8 cellular contexts compared by ENCODE assay signal in genomic region chr17:15436399-15437369, GRCh38. TPM values are rescaled to one million over a fixed set of nuclear protein-coding genes. Genes with fewer than 3 reads are reported as not detected.
A peak's percentile ranks its signal among the peaks of the same experiment; 100 is the strongest.
DNase-seq lines count a peak whose midpoint lies in the region; ATAC-seq and TF ChIP-seq lines count a peak whose summit lies in the region.

No MANE protein-coding gene starts in this region.

- peak; percentile 61 for TF ChIP-seq CTCF in retinal pigment epithelial cell (conservative IDR thresholded peaks at IDR 0.05; ENCODE audit: low read depth, low read length)

- no peak overlapping the region for H3K4me3 ChIP-seq in retinal pigment epithelial cell (ENCODE audit: low read length)

- intact Hi-C loops in left cardiac atrium (cut with DNase I) = loop anchor here in 1 of 2 donors (5.0 kb wide), 1 partner anchor 66 kb away; no protein-coding TSS in a partner anchor

- peak; percentile 23 to 66 for ATAC-seq in left cardiac atrium
- ATAC-seq in GM21717 (IDR thresholded peaks at IDR 0.05; ENCODE audit: unreplicated experiment) = no peak
- ATAC-seq in GM18868 (IDR thresholded peaks at IDR 0.05; ENCODE audit: unreplicated experiment) = no peak

- DNase-seq in activated T-cell treated with anti-CD3 and anti-CD28 coated beads for 48 hours (ENCODE audit: low read depth) = peak; percentile 1
- DNase-seq in activated T-cell treated with anti-CD3 and anti-CD28 coated beads for 4 hours = no peak
- DNase-seq in NCI-H226 = peak; percentile 38
- peak; percentile 13 for DNase-seq in activated naive CD4-positive, alpha-beta T cell treated with anti-CD3 and anti-CD28 coated beads, Interleukin-2, amount 50 U/mL, for 16 hours
- peak; percentile 84 for DNase-seq in left cardiac atrium
- DNase-seq in retinal pigment epithelial cell (ENCODE audit: low read depth) = peak; percentile 56

RNA-seq across cellular contexts. Expression of gene CDRT4, which starts 30.7 kb away (rescaled TPM):
- 1 to 10 TPM; 1.7 to 4.9 TPM for total RNA-seq in left cardiac atrium

Comparison
In these comparisons a context has a peak if more than half of its experiments do, and no peak if none do; other contexts are left out.
1. ATAC-seq: peak in left cardiac atrium (2 of 2); none in GM21717 (single experiment) and GM18868 (single experiment).